ENCODE assay signal across 8 cellular contexts in the genomic region with DNA sequence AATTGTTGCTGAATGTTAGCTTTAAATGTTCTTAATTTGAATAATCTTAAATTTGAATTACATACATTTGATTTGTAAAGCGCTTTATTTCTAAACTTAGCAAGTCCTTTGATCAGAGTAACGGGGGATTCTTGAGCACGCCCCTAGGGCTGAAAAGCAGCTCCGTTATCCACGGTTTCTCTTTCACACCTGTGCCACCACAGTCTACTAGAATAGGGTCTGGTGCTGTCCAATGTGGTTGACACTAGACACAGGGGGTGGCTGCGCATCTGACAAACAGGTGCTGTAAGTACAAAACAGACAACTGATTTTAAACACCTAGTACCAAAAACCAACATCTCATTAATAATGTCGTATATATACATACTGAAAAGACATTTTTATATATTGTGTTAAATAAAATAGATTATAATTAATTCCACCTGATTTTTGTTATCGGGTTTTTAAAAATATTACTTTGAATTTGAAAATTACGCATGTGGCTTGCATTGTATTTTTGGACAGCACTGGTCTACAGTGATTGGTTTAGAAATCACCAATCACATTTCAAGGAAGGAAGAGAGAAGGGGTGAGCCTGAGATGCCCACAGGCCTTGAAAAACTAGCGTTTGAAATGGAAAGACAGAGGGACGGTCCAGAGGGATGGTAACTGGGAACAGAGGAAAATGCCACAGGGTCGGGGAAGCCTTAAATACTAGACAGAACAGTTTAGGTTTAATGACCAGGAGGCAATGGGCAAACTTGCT. TPM values are rescaled to one million over a fixed set of nuclear protein-coding genes. Genes with fewer than 3 reads are reported as not detected.
A peak's percentile ranks its signal among the peaks of the same experiment; 100 is the strongest.
DNase-seq lines count a peak whose midpoint lies in the region; ATAC-seq and TF ChIP-seq lines count a peak whose summit lies in the region.

No MANE protein-coding gene starts in this region.

- ATAC-seq in GM18498 (IDR thresholded peaks at IDR 0.05; ENCODE audit: unreplicated experiment) (peak; percentile 96), GM21367 (IDR thresholded peaks at IDR 0.05; ENCODE audit: unreplicated experiment) (peak; percentile 72), HG03460 (IDR thresholded peaks at IDR 0.05; ENCODE audit: unreplicated experiment) (peak; percentile 89), omental fat pad (ENCODE audit: low FRiP score) (no peak), body of pancreas (no peak)

- H3K4me3 ChIP-seq in endodermal cell (ENCODE audit: low read length) (no peak overlapping the region), body of pancreas (no peak overlapping the region)

- peak overlapping the region; percentile 26 for H3K27ac Mint-ChIP-seq in endodermal cell

- H3K27ac ChIP-seq in endodermal cell (ENCODE audit: low read depth, low read length) = no peak overlapping the region
- no peak overlapping the region for H3K27ac ChIP-seq in body of pancreas

- H3K36me3 ChIP-seq in endodermal cell (ENCODE audit: control insufficient read depth, insufficient read depth, low read length) = peaks cover 72% of the 10 kb centered on the region
- H3K36me3 ChIP-seq in body of pancreas (replicated peaks in 1 of 2; ENCODE audit: insufficient read depth in 1 of 2, low read depth in 2 of 2) = no peaks in the 10 kb centered on the region

- H3K9ac ChIP-seq in endodermal cell (ENCODE audit: extremely low read depth, low read length, poor library complexity, severe bottlenecking) = no peak overlapping the region

- H3K27me3 Mint-ChIP-seq in endodermal cell (ENCODE audit: insufficient read depth) = no peaks in the 10 kb centered on the region

- H3K4me1 Mint-ChIP-seq in endodermal cell = peaks cover 22% of the 10 kb centered on the region

- WGBS in endodermal cell (ENCODE audit: insufficient coverage in 1 of 2, insufficient read length in 1 of 2), 2 experiments = 91 to 93% methylated on average over 5 to 11 of the region's 12 CpGs
- WGBS in body of pancreas, 2 donors = 86 to 89% methylated on average over 12 of the region's 12 CpGs

- no peak for DNase-seq in endodermal cell
- DNase-seq in omental fat pad (ENCODE audit: low spot score) = no peak
- no peak for DNase-seq in NOMO-1 (lab: John Stamatoyannopoulos, UW; ENCODE audit: unreplicated experiment in 2 of 2)
- DNase-seq in body of pancreas = no peak
- DNase-seq in NCI-H2171 (lab: John Stamatoyannopoulos, UW) = no peak

- peaks cover 83% of the 10 kb centered on the region for H3K36me3 Mint-ChIP-seq in endodermal cell (ENCODE audit: low read depth)

- TF ChIP-seq POLR2A in body of pancreas (IDR thresholded peaks at IDR 0.05) = no peak

- no peaks in the 10 kb centered on the region for H3K4me1 ChIP-seq in endodermal cell (ENCODE audit: control insufficient read depth, insufficient read depth, low read length)
- H3K4me1 ChIP-seq in body of pancreas = peaks cover 8% of the 10 kb centered on the region

- H3K9me3 Mint-ChIP-seq in endodermal cell = no peaks in the 10 kb centered on the region

- H3K27me3 ChIP-seq in endodermal cell (ENCODE audit: control insufficient read depth, insufficient read depth, low read length, poor library complexity, severe bottlenecking) (no peaks in the 10 kb centered on the region), body of pancreas (no peaks in the 10 kb centered on the region)

- no peak overlapping the region for H3K4me3 Mint-ChIP-seq in endodermal cell

- H3K9me3 ChIP-seq in endodermal cell (ENCODE audit: control insufficient read depth, low read length) (no peaks in the 10 kb centered on the region), body of pancreas (no peaks in the 10 kb centered on the region)

- no peak for TF ChIP-seq CTCF in endodermal cell (conservative IDR thresholded peaks at IDR 0.05)
- no peak for TF ChIP-seq CTCF in omental fat pad (IDR thresholded peaks at IDR 0.05)
- TF ChIP-seq CTCF in body of pancreas (IDR thresholded peaks at IDR 0.05) = no peak

- intact Hi-C loops in body of pancreas (cut with DNase I) = no loop called here

RNA-seq across cellular contexts. Expression of gene SEPHS1, which starts 7.3 kb away (rescaled TPM):
- total RNA-seq in endodermal cell (100 to 1,000 TPM; 127 to 268 TPM), omental fat pad (10 to 100 TPM; 28.9 to 41.3 (median 37.9) TPM), body of pancreas (10 to 100 TPM; 17.6 to 21.8 TPM)
- polyA plus RNA-seq in endodermal cell (2013, experiment 1 of 2) = 123 TPM
- 107 TPM for polyA plus RNA-seq in endodermal cell (2013, experiment 2 of 2)

RNA-seq across cellular contexts. Expression of gene PHYH, which starts 40.9 kb away (rescaled TPM):
- 10 to 100 TPM; 17.2 to 37.9 TPM for total RNA-seq in endodermal cell
- 24.3 TPM for polyA plus RNA-seq in endodermal cell (2013, experiment 1 of 2)
- 21.1 TPM for polyA plus RNA-seq in endodermal cell (2013, experiment 2 of 2)
- 10 to 100 TPM; 21.9 to 54.1 (median 35.9) TPM for total RNA-seq in omental fat pad
- total RNA-seq in body of pancreas = 10 to 100 TPM; 22.1 to 23.4 TPM

Comparison
In these comparisons a context has a peak if more than half of its experiments do, and no peak if none do; other contexts are left out.
1. ATAC-seq: peak in GM18498 (single experiment), GM21367 (single experiment) and HG03460 (single experiment); none in omental fat pad (single experiment) and body of pancreas (single experiment).